In the genomic region with DNA sequence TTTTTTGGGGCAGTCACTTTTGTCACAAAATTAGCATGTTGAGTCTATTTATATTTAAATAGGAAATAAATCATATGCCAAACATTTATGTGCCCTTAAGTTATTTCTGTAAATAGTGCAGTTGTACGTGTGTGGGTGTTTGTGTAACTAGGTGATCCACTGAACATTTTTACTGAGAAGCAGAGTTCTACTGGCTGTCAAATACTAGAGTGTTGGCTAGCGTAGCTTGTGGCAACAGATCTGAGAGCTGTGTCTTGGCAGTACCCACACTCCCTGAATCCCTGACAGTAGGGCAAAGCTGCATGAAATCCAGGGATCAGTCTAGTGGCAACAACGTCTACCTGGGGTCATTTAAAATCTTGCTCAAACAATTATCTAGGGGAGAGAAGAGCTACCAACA, we compare ENCODE assay signal across 26 cellular contexts.
"Had no signal": no experiment of that assay in that cellular context is flagged by ENCODE, and none has a peak within 500 bp of the region (broad histone marks: within the 10 kb centered on the region; RNA-seq: fewer than 3 reads in every experiment).

No MANE protein-coding gene starts in this region.

- H3K36me3 ChIP-seq: lower lobe of right lung, upper lobe of left lung, vagina had no signal

- ATAC-seq: activated naive CD8-positive, alpha-beta T cell treated with anti-CD3 and anti-CD28 coated beads, Interleukin-2, amount 50 U/mL, for 24 hours; activated T-cell treated with anti-CD3 and anti-CD28 coated beads, Interleukin-2, amount 50 U/mL, for 4 hours; activated T-helper 17 cell treated with anti-CD3 and anti-CD28 coated beads, Interleukin-2, amount 50 U/mL, for 72 hours; esophagus mucosa; left colon; lower lobe of right lung; mucosa of descending colon; stimulated activated memory B cell treated with anti-CD40 and anti-IgM and Interleukin-4, amounts not matched to agents 10 μg/mL and 1 μg/mL and 100 μg/mL, for 72 hours; stimulated activated naive CD8-positive, alpha-beta T cell treated with anti-CD3 and anti-CD28 coated beads, Interleukin-15, amount 100 ng/mL, for 72 hours had no signal

- H3K9me3 ChIP-seq: lower lobe of right lung, mucosa of descending colon, upper lobe of left lung, vagina had no signal

- H3K4me3 ChIP-seq: lower lobe of right lung, mucosa of descending colon, smooth muscle cell, upper lobe of left lung, vagina had no signal

- H3K27me3 ChIP-seq: upper lobe of left lung, vagina had no signal

- DNase-seq: activated CD4-positive, alpha-beta memory T cell treated with anti-CD3 and anti-CD28 coated beads, Interleukin-2, amount 10 ng/mL, durations not matched to agents 7 days and 5 days; activated CD4-positive, alpha-beta T cell treated with anti-CD3 and anti-CD28 coated beads, Interleukin-2, amount 10 ng/mL, durations not matched to agents 7 days and 5 days; activated CD4-positive, CD25-positive, alpha-beta regulatory T cell treated with anti-CD3 and anti-CD28 coated beads, Interleukin-2, amount 50 U/mL, for 72 hours; activated gamma-delta T cell treated with Interleukin-2 at 50 U/mL for 16 hours; activated naive CD4-positive, alpha-beta T cell treated with anti-CD3 and anti-CD28 coated beads, Interleukin-2, amount 50 U/mL, for 16 hours; activated naive CD8-positive, alpha-beta T cell treated with anti-CD3 and anti-CD28 coated beads, Interleukin-2, amount 50 U/mL, for 24 hours; activated T-cell treated with anti-CD3 and anti-CD28 coated beads, Interleukin-2, amount 50 U/mL, for 4 hours; central memory CD4-positive, alpha-beta T cell; endodermal cell; foreskin fibroblast; head of caudate nucleus; lower lobe of right lung; mucosa of descending colon; stimulated activated CD4-positive, alpha-beta T cell treated with anti-CD3 and anti-CD28 coated beads, Interleukin-1b, Interleukin-23, amount 100 ng/mL, for 48 hours; stimulated activated CD4-positive, alpha-beta T cell treated with anti-CD3 and anti-CD28 coated beads, Interleukin-4, amount 100 ng/mL, for 4 hours; stimulated activated CD8-positive, alpha-beta memory T cell treated with anti-CD3 and anti-CD28 coated beads, Interleukin-4, amount 100 ng/mL, for 48 hours; stimulated activated naive CD8-positive, alpha-beta T cell treated with anti-CD3 and anti-CD28 coated beads, Interleukin-15, amount 100 ng/mL, for 72 hours; substantia nigra; T-helper 9 cell; upper lobe of left lung had no signal

- H3K27ac ChIP-seq: lower lobe of right lung, upper lobe of left lung, vagina had no signal

- H3K4me1 ChIP-seq: lower lobe of right lung, upper lobe of left lung had no signal

- H3K4me2 ChIP-seq: smooth muscle cell had no signal
